In genomic region chr14:69151458-69152180, GRCh38 we compare ENCODE assay signal across 1 cellular context.
A peak's percentile ranks its signal among the peaks of the same experiment; 100 is the strongest.
TF ChIP-seq lines count a peak whose summit lies in the region.

No MANE protein-coding gene starts in this region.

TF ChIP-seq in HEK293, 187 proteins besides CTCF, POLR2A, EP300 and RAD21 (continued from another document and continues in another):
- TF ChIP-seq ZNF223 (tag by site-specific recombination; IDR thresholded peaks at IDR 0.05) (no peak), ZNF16 (tag by site-specific recombination; IDR thresholded peaks at IDR 0.05; ENCODE audit: low read depth) (no peak), ZNF580 (tag by site-specific recombination; IDR thresholded peaks at IDR 0.05) (0 out of 2 replicates have a peak, but pooled peaks have one; percentile 52), KLF9 (tag by site-specific recombination; IDR thresholded peaks at IDR 0.05; ENCODE audit: low read depth) (peak; percentile 22; the same call in 1 of the 2 replicates), ZNF24 (tag by site-specific recombination; IDR thresholded peaks at IDR 0.05) (0 out of 2 replicates have a peak, but pooled peaks have one; percentile 60), GLIS2 (tag by site-specific recombination; IDR thresholded peaks at IDR 0.05) (peak; percentile 89), KLF8 (tag by site-specific recombination; IDR thresholded peaks at IDR 0.05) (peak; percentile 56; the same call in 1 of the 2 replicates), ZNF341 (tag by site-specific recombination; IDR thresholded peaks at IDR 0.05; ENCODE audit: low read depth) (peak; percentile 70), ZBTB8A (tag by site-specific recombination; IDR thresholded peaks at IDR 0.05) (peak; percentile 36; the same call in 1 of the 2 replicates), ZNF394 (tag by site-specific recombination; IDR thresholded peaks at IDR 0.05; ENCODE audit: borderline replicate concordance) (peak; percentile 62), ZNF639 (tag by site-specific recombination; IDR thresholded peaks at IDR 0.05) (peak; percentile 66; the same call in 1 of the 2 replicates), ZSCAN30 (tag by site-specific recombination; IDR thresholded peaks at IDR 0.05) (peak; percentile 48; the same call in 1 of the 2 replicates), REST (tag by site-specific recombination; IDR thresholded peaks at IDR 0.05) (no peak), ZNF423 (tag by site-specific recombination; IDR thresholded peaks at IDR 0.05) (0 out of 2 replicates have a peak, but pooled peaks have one; percentile 30), PRDM10 (tag by site-specific recombination; IDR thresholded peaks at IDR 0.05) (peak; percentile 38), ZNF366 (tag by site-specific recombination; conservative IDR thresholded peaks at IDR 0.05) (no peak), ZNF664 (tag by site-specific recombination; IDR thresholded peaks at IDR 0.05) (no peak), ZNF514 (tag by site-specific recombination; IDR thresholded peaks at IDR 0.05) (no peak), ZBTB1 (tag by site-specific recombination; IDR thresholded peaks at IDR 0.05) (0 out of 2 replicates have a peak, but pooled peaks have one; percentile 75), ZNF169 (tag by site-specific recombination; IDR thresholded peaks at IDR 0.05) (no peak), ZEB2 (tag by site-specific recombination; IDR thresholded peaks at IDR 0.05) (peak; percentile 72), ZNF37A (tag by site-specific recombination; IDR thresholded peaks at IDR 0.05) (no peak), ZBTB26 (tag by site-specific recombination; optimal IDR thresholded peaks at IDR 0.05) (peak; percentile 52), YY1 (tag by site-specific recombination; IDR thresholded peaks at IDR 0.05) (0 out of 2 replicates have a peak, but pooled peaks have one; percentile 39), ZNF76 (tag by site-specific recombination; IDR thresholded peaks at IDR 0.05; ENCODE audit: borderline replicate concordance, low read depth) (peak; percentile 63), IKZF3 (tag by site-specific recombination; IDR thresholded peaks at IDR 0.05) (0 out of 2 replicates have a peak, but pooled peaks have one; percentile 16), SP7 (tag by site-specific recombination; IDR thresholded peaks at IDR 0.05) (0 out of 2 replicates have a peak, but pooled peaks have one; percentile 34), ZNF335 (tag by site-specific recombination; conservative IDR thresholded peaks at IDR 0.05) (peak; percentile 91), ZNF133 (tag by site-specific recombination; IDR thresholded peaks at IDR 0.05) (no peak), ZNF433 (tag by site-specific recombination; IDR thresholded peaks at IDR 0.05; ENCODE audit: low read depth) (no peak), ZIC2 (tag by site-specific recombination; IDR thresholded peaks at IDR 0.05) (peak; percentile 43; the same call in 1 of the 2 replicates), ZNF692 (tag by site-specific recombination; IDR thresholded peaks at IDR 0.05) (peak; percentile 64; the same call in 1 of the 2 replicates), ZNF184 (tag by site-specific recombination; IDR thresholded peaks at IDR 0.05) (peak; percentile 29; the same call in 1 of the 2 replicates), KLF16 (tag by site-specific recombination; IDR thresholded peaks at IDR 0.05) (peak; percentile 64), ZNF561 (tag by site-specific recombination; IDR thresholded peaks at IDR 0.05; ENCODE audit: borderline replicate concordance) (peak; percentile 61; the same call in 1 of the 2 replicates), ZXDB (tag by site-specific recombination; IDR thresholded peaks at IDR 0.05) (peak; percentile 63), ZNF626 (tag by site-specific recombination; IDR thresholded peaks at IDR 0.05) (no peak), ZNF521 (tag by site-specific recombination; IDR thresholded peaks at IDR 0.05) (no peak), ZBTB11 (tag by site-specific recombination; conservative IDR thresholded peaks at IDR 0.05; ENCODE audit: low read depth) (peak; percentile 36), ZNF792 (tag by site-specific recombination; IDR thresholded peaks at IDR 0.05) (no peak), PRDM1 (tag by site-specific recombination; IDR thresholded peaks at IDR 0.05) (no peak), ZNF610 (tag by site-specific recombination; IDR thresholded peaks at IDR 0.05; ENCODE audit: borderline replicate concordance) (no peak), ZNF2 (tag by site-specific recombination; IDR thresholded peaks at IDR 0.05) (0 out of 2 replicates have a peak, but pooled peaks have one; percentile 26), ZNF707 (tag by site-specific recombination; IDR thresholded peaks at IDR 0.05) (no peak), ZFP37 (tag by site-specific recombination; IDR thresholded peaks at IDR 0.05) (peak; percentile 76), ZNF660 (tag by site-specific recombination; IDR thresholded peaks at IDR 0.05) (peak; percentile 93; the same call in 1 of the 2 replicates), ZNF114 (tag by site-specific recombination; IDR thresholded peaks at IDR 0.05) (no peak), ZNF654 (tag by site-specific recombination; IDR thresholded peaks at IDR 0.05; ENCODE audit: low read depth) (0 out of 2 replicates have a peak, but pooled peaks have one; percentile 11), BCL6B (tag by site-specific recombination; IDR thresholded peaks at IDR 0.05) (0 out of 2 replicates have a peak, but pooled peaks have one; percentile 24), WT1 (tag by site-specific recombination; IDR thresholded peaks at IDR 0.05) (no peak), GLIS1 (tag by site-specific recombination; IDR thresholded peaks at IDR 0.05) (peak; percentile 83), ZBTB20 (tag by site-specific recombination; IDR thresholded peaks at IDR 0.05) (peak; percentile 89), ZNF248 (tag by site-specific recombination; IDR thresholded peaks at IDR 0.05) (no peak)
